Comparison of ENCODE assay signal across 1 cellular context in genomic region chr11:68038718-68039525, GRCh38.
TF ChIP-seq lines count a peak whose summit lies in the region.

Gene TCIRG1, plus strand, starts transcription at chr11:68039025. Its CDS starts 2,247 bp downstream, at chr11:68041272.

TF ChIP-seq in HepG2, 621 proteins besides CTCF, POLR2A, EP300 and RAD21 (continued from another document and continues in another):
- TF ChIP-seq ZNF800 (CRISPR knock-in tag; IDR thresholded peaks at IDR 0.05) (0 out of 2 replicates have a peak, but pooled peaks have one; percentile 32), THAP8 (CRISPR knock-in tag; IDR thresholded peaks at IDR 0.05; ENCODE audit: borderline replicate concordance) (0 out of 2 replicates have a peak, but pooled peaks have one; percentile 28), SOX13 (IDR thresholded peaks at IDR 0.05) (no peak), SOX13 (CRISPR knock-in tag; conservative IDR thresholded peaks at IDR 0.05 in 1 of 2, IDR thresholded peaks at IDR 0.05 in 1 of 2) (0 out of 4 replicates have a peak, but pooled peaks of 1 of the 2 experiments have one; percentile 5), ZBTB7B (CRISPR knock-in tag; IDR thresholded peaks at IDR 0.05) (peak; percentile 54; the same call in 1 of the 2 replicates), SRSF1 (optimal IDR thresholded peaks at IDR 0.05; ENCODE audit: low read depth, low read length) (peak; percentile 12), CHD4 (IDR thresholded peaks at IDR 0.05; ENCODE audit: borderline replicate concordance, low read length) (peak; percentile 83; the same call in 1 of the 2 replicates), THYN1 (CRISPR knock-in tag; IDR thresholded peaks at IDR 0.05; ENCODE audit: borderline replicate concordance, low read depth) (0 out of 2 replicates have a peak, but pooled peaks have one; percentile 56), PRMT3 (CRISPR knock-in tag; IDR thresholded peaks at IDR 0.05; ENCODE audit: borderline replicate concordance, low read depth) (no peak), ETV6 (CRISPR knock-in tag; conservative IDR thresholded peaks at IDR 0.05) (0 out of 2 replicates have a peak, but pooled peaks have one; percentile 14), GFI1 (CRISPR knock-in tag; IDR thresholded peaks at IDR 0.05; ENCODE audit: borderline replicate concordance) (peak; percentile 50; the same call in 1 of the 2 replicates), RXRB (CRISPR knock-in tag; IDR thresholded peaks at IDR 0.05; ENCODE audit: borderline replicate concordance) (peak; percentile 56; the same call in 1 of the 2 replicates), TFDP2 (CRISPR knock-in tag; IDR thresholded peaks at IDR 0.05) (peak; percentile 74), TP53 (CRISPR knock-in tag; conservative IDR thresholded peaks at IDR 0.05) (0 out of 2 replicates have a peak, but pooled peaks have one; percentile 37), ZGPAT (CRISPR knock-in tag; IDR thresholded peaks at IDR 0.05) (peak; percentile 76; the same call in 1 of the 2 replicates), POLR2AphosphoS5 (IDR thresholded peaks at IDR 0.05; ENCODE audit: low read depth, low read length) (peak; percentile 83), ZFAT (CRISPR knock-in tag; conservative IDR thresholded peaks at IDR 0.05) (no peak), CENPX (CRISPR knock-in tag; IDR thresholded peaks at IDR 0.05) (no peak), REPIN1 (CRISPR knock-in tag; IDR thresholded peaks at IDR 0.05; ENCODE audit: borderline replicate concordance, low read depth) (peak; percentile 3; the same call in 1 of the 2 replicates), FOXA1 (IDR thresholded peaks at IDR 0.05) (no peak), FOXA1 (CRISPR knock-in tag; IDR thresholded peaks at IDR 0.05) (0 out of 2 replicates have a peak, but pooled peaks have one; percentile 3), WIZ (CRISPR knock-in tag; IDR thresholded peaks at IDR 0.05) (no peak), RNF219 (CRISPR knock-in tag; IDR thresholded peaks at IDR 0.05) (no peak), ZNF879 (CRISPR knock-in tag; IDR thresholded peaks at IDR 0.05) (no peak), ZNF407 (CRISPR knock-in tag; IDR thresholded peaks at IDR 0.05; ENCODE audit: not compliant biosample characterization) (no peak), MAFK (conservative IDR thresholded peaks at IDR 0.05 in 1 of 2, IDR thresholded peaks at IDR 0.05 in 1 of 2; ENCODE audit: low read length in 2 of 2) (no peak), ZNF335 (CRISPR knock-in tag; IDR thresholded peaks at IDR 0.05) (no peak), ZNF569 (CRISPR knock-in tag; IDR thresholded peaks at IDR 0.05; ENCODE audit: borderline replicate concordance) (no peak), NFKB2 (CRISPR knock-in tag; IDR thresholded peaks at IDR 0.05; ENCODE audit: borderline replicate concordance) (peak; percentile 66), ZNF329 (CRISPR knock-in tag; IDR thresholded peaks at IDR 0.05; ENCODE audit: low read depth) (no peak), SMAD1 (CRISPR knock-in tag; IDR thresholded peaks at IDR 0.05; ENCODE audit: borderline replicate concordance, low read depth) (peak; percentile 9; the same call in 1 of the 2 replicates), GABPA (IDR thresholded peaks at IDR 0.05; ENCODE audit: low read depth, low read length) (no peak), GABPA (CRISPR knock-in tag; IDR thresholded peaks at IDR 0.05; ENCODE audit: low read depth) (peak; percentile 9; the same call in 1 of the 2 replicates), TAF1 (CRISPR knock-in tag; IDR thresholded peaks at IDR 0.05) (peak; percentile 65), ZNF232 (CRISPR knock-in tag; IDR thresholded peaks at IDR 0.05; ENCODE audit: borderline replicate concordance) (peak; percentile 18; the same call in 1 of the 2 replicates), ATF7-NPFF (CRISPR knock-in tag; IDR thresholded peaks at IDR 0.05; ENCODE audit: low read depth) (peak; percentile 26; the same call in 1 of the 2 replicates), ZNF687 (CRISPR knock-in tag; IDR thresholded peaks at IDR 0.05) (peak; percentile 68; the same call in 1 of the 2 replicates), ZNF138 (CRISPR knock-in tag; IDR thresholded peaks at IDR 0.05; ENCODE audit: low read depth) (0 out of 2 replicates have a peak, but pooled peaks have one; percentile 25)
